ENCODE assay signal across 8 cellular contexts in the genomic region with DNA sequence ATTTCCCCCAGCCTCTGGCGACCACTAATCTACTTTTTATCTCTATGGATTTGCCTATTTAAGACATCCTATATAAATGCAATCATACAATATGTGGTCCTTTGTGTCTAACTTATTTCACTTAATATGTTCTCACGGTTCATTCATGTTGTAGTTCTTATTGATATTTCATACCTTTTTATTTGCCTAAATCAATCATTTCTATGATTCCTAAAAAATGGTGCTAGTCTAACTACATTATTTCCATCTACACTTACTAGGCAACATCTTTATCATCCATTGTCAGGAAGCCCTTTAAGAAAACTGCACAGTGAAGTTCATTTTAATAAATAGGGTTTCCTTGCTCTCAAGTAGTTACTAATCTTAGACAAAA. TPM values are rescaled to one million over a fixed set of nuclear protein-coding genes. Genes with fewer than 3 reads are reported as not detected.
A peak's percentile ranks its signal among the peaks of the same experiment; 100 is the strongest.
DNase-seq lines count a peak whose midpoint lies in the region; ATAC-seq and TF ChIP-seq lines count a peak whose summit lies in the region.

No MANE protein-coding gene starts in this region.

- H3K4me3 ChIP-seq in iPS-18a (ENCODE audit: low read length) (peak overlapping the region; percentile 89), thymus (ENCODE audit: low read length) (peak overlapping the region; percentile 100)

- peaks cover 26% of the 10 kb centered on the region for H3K4me1 Mint-ChIP-seq in activated naive CD4-positive, alpha-beta T cell treated with anti-CD3 and anti-CD28 coated beads for 36 hours (ENCODE audit: low read depth)

- peaks cover 2% of the 10 kb centered on the region for H3K36me3 ChIP-seq in iPS-18a (ENCODE audit: control insufficient read depth, low read depth, low read length)
- H3K36me3 ChIP-seq in thymus (ENCODE audit: control insufficient read depth, insufficient read depth) = no peaks in the 10 kb centered on the region

- H3K4me1 ChIP-seq in iPS-18a (ENCODE audit: control insufficient read depth, low read depth, low read length) = peaks cover 17% of the 10 kb centered on the region
- no peaks in the 10 kb centered on the region for H3K4me1 ChIP-seq in thymus (ENCODE audit: control insufficient read depth, insufficient read depth, low read length)

- DNase-seq in activated naive CD4-positive, alpha-beta T cell treated with anti-CD3 and anti-CD28 coated beads for 36 hours = no peak
- DNase-seq in activated naive CD4-positive, alpha-beta T cell treated with anti-CD3 and anti-CD28 coated beads, Interleukin-2, amount 50 U/mL, for 16 hours = no peak
- DNase-seq in activated effector memory CD4-positive, alpha-beta T cell treated with Interleukin-2 at 50 U/mL for 16 hours = no peak
- no peak for DNase-seq in stimulated activated naive CD4-positive, alpha-beta T cell (lab: John Stamatoyannopoulos, UW)

- H3K36me3 Mint-ChIP-seq in activated naive CD4-positive, alpha-beta T cell treated with anti-CD3 and anti-CD28 coated beads for 36 hours (ENCODE audit: low read depth) = peaks cover 1% of the 10 kb centered on the region

- WGBS in thymus = 51% methylated on average over 2 of the region's 2 CpGs

- CTCF ChIA-PET in activated naive CD4-positive, alpha-beta T cell treated with anti-CD3 and anti-CD28 coated beads for 36 hours (lab: Charles Lee) = interaction anchor here (0.5 to 3.2 kb wide), 2 partner anchors 220 to 246 kb away, joined by 3 to 21 read pairs; no protein-coding TSS in a partner anchor

- no peak for TF ChIP-seq CTCF in VCaP (conservative IDR thresholded peaks at IDR 0.05)

- no peak for ATAC-seq in HG03460 (IDR thresholded peaks at IDR 0.05; ENCODE audit: unreplicated experiment)

- H3K9me3 Mint-ChIP-seq in activated naive CD4-positive, alpha-beta T cell treated with anti-CD3 and anti-CD28 coated beads for 36 hours = no peaks in the 10 kb centered on the region

- intact Hi-C loops in activated naive CD4-positive, alpha-beta T cell treated with anti-CD3 and anti-CD28 coated beads for 36 hours (cut with micrococcal nuclease) = loop anchor here (5.0 kb wide), 2 partner anchors 1314 to 1401 kb away; a partner anchor contains a TSS

- H3K9ac ChIP-seq in iPS-18a (ENCODE audit: low read length) = no peak overlapping the region

- H3K27ac ChIP-seq in VCaP (peak overlapping the region; percentile 96), iPS-18a (ENCODE audit: low read length) (no peak overlapping the region), thymus (ENCODE audit: low read depth) (peak overlapping the region; percentile 47)

- peak overlapping the region; percentile 83 for H3K27ac Mint-ChIP-seq in activated naive CD4-positive, alpha-beta T cell treated with anti-CD3 and anti-CD28 coated beads for 36 hours

- H3K27me3 Mint-ChIP-seq in activated naive CD4-positive, alpha-beta T cell treated with anti-CD3 and anti-CD28 coated beads for 36 hours (ENCODE audit: low read depth) = no peaks in the 10 kb centered on the region

- H3K4me3 Mint-ChIP-seq in activated naive CD4-positive, alpha-beta T cell treated with anti-CD3 and anti-CD28 coated beads for 36 hours = peak overlapping the region; percentile 75

- H3K9me3 ChIP-seq in iPS-18a (ENCODE audit: control insufficient read depth, low read depth, low read length) (no peaks in the 10 kb centered on the region), thymus (ENCODE audit: control insufficient read depth) (no peaks in the 10 kb centered on the region)

- no peaks in the 10 kb centered on the region for H3K27me3 ChIP-seq in iPS-18a (ENCODE audit: control insufficient read depth, insufficient read depth, low read length)
- H3K27me3 ChIP-seq in thymus (ENCODE audit: control insufficient read depth, insufficient read depth) = no peaks in the 10 kb centered on the region

RNA-seq across cellular contexts. Expression of a gene that starts 0.4 kb away (rescaled TPM):
- 1 to 10 TPM; 9.6 to 9.7 TPM for total RNA-seq in activated naive CD4-positive, alpha-beta T cell treated with anti-CD3 and anti-CD28 coated beads for 36 hours
- 18.3 TPM for polyA plus RNA-seq in thymus
